In genomic region chr20:53071833-53072232, GRCh38 we compare ENCODE assay signal across 27 cellular contexts.
DNase-seq lines count a peak whose midpoint lies in the region; ATAC-seq and TF ChIP-seq lines count a peak whose summit lies in the region.
"Had no signal": no experiment of that assay in that cellular context is flagged by ENCODE, and none has a peak within 500 bp of the region (broad histone marks: within the 10 kb centered on the region; RNA-seq: fewer than 3 reads in every experiment).

No MANE protein-coding gene starts in this region.

- H3K36me3 ChIP-seq in esophagus muscularis mucosa (no peaks in the 10 kb centered on the region), MG63 (no peaks in the 10 kb centered on the region)
- H3K36me3 ChIP-seq: BLaER1, Peyer's patch, suprapubic skin, upper lobe of right lung had no signal

- peaks cover 0 to 22% (median 4%) of the 10 kb centered on the region in 4 donors for H3K4me1 ChIP-seq in esophagus muscularis mucosa
- H3K4me1 ChIP-seq: Caco-2, Peyer's patch, suprapubic skin had no signal

- H3K27ac Mint-ChIP-seq in activated naive CD4-positive, alpha-beta T cell treated with anti-CD3 and anti-CD28 coated beads for 36 hours: peak overlapping the region; percentile 98
- H3K27ac Mint-ChIP-seq: immature natural killer cell, naive B cell had no signal

- ATAC-seq in HG03460 (IDR thresholded peaks at IDR 0.05; ENCODE audit: unreplicated experiment) (no peak), HG02852 (IDR thresholded peaks at IDR 0.05; ENCODE audit: unreplicated experiment) (no peak)
- ATAC-seq: K562, upper lobe of right lung had no signal

- H3K4me3 Mint-ChIP-seq in activated naive CD4-positive, alpha-beta T cell treated with anti-CD3 and anti-CD28 coated beads for 36 hours: no peak overlapping the region
- H3K4me3 Mint-ChIP-seq: immature natural killer cell, naive B cell had no signal

- no peak for TF ChIP-seq CTCF in VCaP (conservative IDR thresholded peaks at IDR 0.05)
- no peak for TF ChIP-seq CTCF in esophagus muscularis mucosa (IDR thresholded peaks at IDR 0.05)

- peak overlapping the region; percentile 31; the same call in 1 of the 2 replicates for H3K27ac ChIP-seq in VCaP
- peak overlapping the region in 3 of 4 donors; percentile 9 to 23 (median 11) for H3K27ac ChIP-seq in esophagus muscularis mucosa (replicated peaks in 1 of 4)
- H3K27ac ChIP-seq: BLaER1, Peyer's patch, upper lobe of right lung had no signal

- DNase-seq in activated naive CD4-positive, alpha-beta T cell treated with anti-CD3 and anti-CD28 coated beads for 36 hours: peak; percentile 79
- no peak for DNase-seq in activated naive CD4-positive, alpha-beta T cell (lab: John Stamatoyannopoulos, UW)
- DNase-seq in esophagus muscularis mucosa (ENCODE audit: extremely low spot score) (no peak), MG63 (no peak)
- DNase-seq in stimulated activated CD4-positive, alpha-beta T cell treated with anti-CD3 and anti-CD28 coated beads, Interleukin-4, amount 100 ng/mL, for 1 hour: peak; percentile 26
- DNase-seq: activated CD8-positive, alpha-beta memory T cell treated with anti-CD3 and anti-CD28 coated beads for 24 hours; Caco-2; DMS79 treated with DMSO at 0.1 percent for 48 hours; GF-D8; HCEC 1CT; hypothalamus; immature natural killer cell; mesendoderm; naive B cell; NCI-H1436; NCI-H2081 treated with DMSO at 0.1 percent for 48 hours; NCI-H345; Peyer's patch; SIG-M5; T1000; upper lobe of right lung had no signal

- no peak for TF ChIP-seq EP300 in esophagus muscularis mucosa (IDR thresholded peaks at IDR 0.05)

- H3K4me1 Mint-ChIP-seq in activated naive CD4-positive, alpha-beta T cell treated with anti-CD3 and anti-CD28 coated beads for 36 hours (ENCODE audit: low read depth): peaks cover 61% of the 10 kb centered on the region
- H3K4me1 Mint-ChIP-seq: immature natural killer cell had no signal

- H3K27me3 ChIP-seq in esophagus muscularis mucosa (peaks cover 0 to 15% (median 0%) of the 10 kb centered on the region in 4 donors), MG63 (peaks cover 7% of the 10 kb centered on the region; the same call in 1 of the 2 replicates)
- H3K27me3 ChIP-seq: BLaER1, Peyer's patch, suprapubic skin, upper lobe of right lung had no signal

- peaks cover 25% of the 10 kb centered on the region for H3K36me3 Mint-ChIP-seq in activated naive CD4-positive, alpha-beta T cell treated with anti-CD3 and anti-CD28 coated beads for 36 hours (ENCODE audit: low read depth)
- H3K36me3 Mint-ChIP-seq: immature natural killer cell had no signal

- intact Hi-C loops in activated naive CD4-positive, alpha-beta T cell treated with anti-CD3 and anti-CD28 coated beads for 36 hours (cut with micrococcal nuclease): loop anchor here (1.0 to 5.0 kb wide), 7 partner anchors 74 to 1540 kb away; no protein-coding TSS in a partner anchor
- intact Hi-C loops in esophagus muscularis mucosa (cut with DNase I): no loop called here

- no peaks in the 10 kb centered on the region for H3K27me3 Mint-ChIP-seq in activated naive CD4-positive, alpha-beta T cell treated with anti-CD3 and anti-CD28 coated beads for 36 hours (ENCODE audit: low read depth)

- H3K9me3 Mint-ChIP-seq in activated naive CD4-positive, alpha-beta T cell treated with anti-CD3 and anti-CD28 coated beads for 36 hours: peaks cover 14% of the 10 kb centered on the region

- H3K4me3 ChIP-seq in esophagus muscularis mucosa: no peak overlapping the region
- H3K4me3 ChIP-seq in MG63: no peak overlapping the region
- H3K4me3 ChIP-seq: BLaER1, K562, Peyer's patch, suprapubic skin, upper lobe of right lung had no signal

- peaks cover 0 to 12% (median 5%) of the 10 kb centered on the region in 4 donors for H3K9me3 ChIP-seq in esophagus muscularis mucosa
- no peaks in the 10 kb centered on the region for H3K9me3 ChIP-seq in MG63
- H3K9me3 ChIP-seq: Peyer's patch, upper lobe of right lung had no signal

- no peak for TF ChIP-seq POLR2A in esophagus muscularis mucosa (IDR thresholded peaks at IDR 0.05; ENCODE audit: low read depth)

- CTCF ChIA-PET in activated naive CD4-positive, alpha-beta T cell treated with anti-CD3 and anti-CD28 coated beads for 36 hours (lab: Charles Lee): interaction anchor here (0.6 to 0.7 kb wide), 5 partner anchors 24 to 862 kb away, joined by 3 to 5 read pairs (median 3); no protein-coding TSS in a partner anchor

- WGBS in esophagus muscularis mucosa: 86% methylated on average over 8 of the region's 8 CpGs

Comparison
In these comparisons a context has a peak if more than half of its experiments do, and no peak if none do; other contexts are left out.
1. DNase-seq: peak in activated naive CD4-positive, alpha-beta T cell treated with anti-CD3 and anti-CD28 coated beads for 36 hours (single experiment) and stimulated activated CD4-positive, alpha-beta T cell treated with anti-CD3 and anti-CD28 coated beads, Interleukin-4, amount 100 ng/mL, for 1 hour (single experiment); none in activated naive CD4-positive, alpha-beta T cell (0 of 4), esophagus muscularis mucosa (single experiment) and MG63 (single experiment).